In genomic region chr5:155430192-155430591, GRCh38 we compare ENCODE assay signal across 23 cellular contexts.
"Had no signal": no experiment of that assay in that cellular context is flagged by ENCODE, and none has a peak within 500 bp of the region (broad histone marks: within the 10 kb centered on the region; RNA-seq: fewer than 3 reads in every experiment).

No MANE protein-coding gene starts in this region.

- DNase-seq: Karpas-422, KG1, MG63, NCI-H1092 treated with DMSO at 0.1 percent for 48 hours, NCI-H1436, NCI-H187, NCI-H2029, NCI-H2081 treated with DMSO at 0.1 percent for 48 hours, NCI-H2171, NCI-H226, NCI-H446, NCI-H510A, NCI-H524 treated with DMSO at 0.1 percent for 48 hours, NCI-H69, NCI-H774, PC-3, SHP77, SK-N-SH, SW 1271, T-cell, T-helper 17 cell had no signal

- H3K9ac ChIP-seq: SK-N-SH had no signal

- H3K4me3 ChIP-seq: MG63 had no signal

- H3K27me3 ChIP-seq: MG63 had no signal

- H3K36me3 ChIP-seq: MG63 had no signal

- H3K27ac ChIP-seq: RWPE1 had no signal

- H3K9me3 ChIP-seq: MG63, SK-N-SH had no signal

- ATAC-seq: Panc1, PC-3, T-cell, T-helper 17 cell had no signal

- H3K4me2 ChIP-seq: SK-N-SH had no signal
